In genomic region chr7:18117482-18117881, GRCh38 we compare ENCODE assay signal across 2 cellular contexts.
TF ChIP-seq lines count a peak whose summit lies in the region.

No MANE protein-coding gene starts in this region.

TF ChIP-seq in IMR-90, 13 proteins besides CTCF, POLR2A, EP300 and RAD21:
- TF ChIP-seq CHD1 (IDR thresholded peaks at IDR 0.05; ENCODE audit: low read depth, low read length) (no peak), BHLHE40 (IDR thresholded peaks at IDR 0.05; ENCODE audit: low read depth, low read length) (no peak), SMC3 (IDR thresholded peaks at IDR 0.05; ENCODE audit: low read depth, low read length) (no peak), MAZ (IDR thresholded peaks at IDR 0.05; ENCODE audit: borderline replicate concordance, low read depth, low read length) (no peak), MAFK (IDR thresholded peaks at IDR 0.05; ENCODE audit: low read depth, low read length) (no peak), RCOR1 (IDR thresholded peaks at IDR 0.05; ENCODE audit: insufficient replicate concordance, low read length) (no peak), ELK1 (IDR thresholded peaks at IDR 0.05; ENCODE audit: borderline replicate concordance, low read depth, low read length) (no peak), USF2 (IDR thresholded peaks at IDR 0.05; ENCODE audit: low read depth, low read length) (no peak), FOS (IDR thresholded peaks at IDR 0.05; ENCODE audit: low read depth, low read length) (no peak), CEBPB (IDR thresholded peaks at IDR 0.05; ENCODE audit: low read depth, low read length) (no peak), RFX5 (IDR thresholded peaks at IDR 0.05; ENCODE audit: low read depth, low read length) (no peak), MXI1 (IDR thresholded peaks at IDR 0.05; ENCODE audit: borderline replicate concordance, low read depth, low read length) (no peak), NFE2L2 (IDR thresholded peaks at IDR 0.05; ENCODE audit: low read depth, low read length) (no peak)

TF ChIP-seq in K562, 482 proteins besides CTCF, POLR2A, EP300 and RAD21:
- TF ChIP-seq ZNF232 (CRISPR knock-in tag; IDR thresholded peaks at IDR 0.05) (no peak), FOXK2 (conservative IDR thresholded peaks at IDR 0.05 in 1 of 2, IDR thresholded peaks at IDR 0.05 in 1 of 2; ENCODE audit: low read depth in 2 of 2) (no peak), ZNF395 (CRISPR knock-in tag; IDR thresholded peaks at IDR 0.05) (no peak), ZNF431 (CRISPR knock-in tag; IDR thresholded peaks at IDR 0.05) (no peak), THRAP3 (IDR thresholded peaks at IDR 0.05; ENCODE audit: borderline replicate concordance) (no peak), ZNF277 (CRISPR knock-in tag; IDR thresholded peaks at IDR 0.05; ENCODE audit: borderline replicate concordance) (no peak), RBM34 (IDR thresholded peaks at IDR 0.05; ENCODE audit: borderline replicate concordance, insufficient read depth, low read length) (no peak), POLR2H (tag; IDR thresholded peaks at IDR 0.05; ENCODE audit: low read depth) (no peak), HSF4 (CRISPR knock-in tag; IDR thresholded peaks at IDR 0.05; ENCODE audit: borderline replicate concordance) (no peak), SNAPC5 (CRISPR knock-in tag; IDR thresholded peaks at IDR 0.05) (no peak), KAT7 (CRISPR knock-in tag; IDR thresholded peaks at IDR 0.05; ENCODE audit: borderline replicate concordance) (no peak), ZNF589 (CRISPR knock-in tag; IDR thresholded peaks at IDR 0.05; ENCODE audit: low read depth) (no peak), PYGO2 (tag; IDR thresholded peaks at IDR 0.05) (no peak), E2F8 (IDR thresholded peaks at IDR 0.05; ENCODE audit: low read depth, partially characterized antibody) (no peak)
